Comparison of ENCODE assay signal across 18 cellular contexts in the genomic region with DNA sequence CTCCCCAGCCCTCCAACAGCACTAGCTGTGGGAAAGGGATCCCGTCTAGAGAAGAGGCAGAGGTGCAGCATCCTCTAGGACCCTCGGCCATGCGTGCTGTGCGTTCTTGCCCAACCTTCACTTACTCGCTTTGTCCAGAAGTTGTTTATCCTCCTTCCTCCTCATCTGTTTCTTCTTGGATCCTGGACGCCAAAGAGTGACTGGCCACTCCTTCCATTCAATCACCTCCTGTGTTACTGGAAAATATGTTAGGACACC.
A peak's percentile ranks its signal among the peaks of the same experiment; 100 is the strongest.
DNase-seq lines count a peak whose midpoint lies in the region; ATAC-seq and TF ChIP-seq lines count a peak whose summit lies in the region.
"Had no signal": no experiment of that assay in that cellular context is flagged by ENCODE, and none has a peak within 500 bp of the region (broad histone marks: within the 10 kb centered on the region; RNA-seq: fewer than 3 reads in every experiment).

No MANE protein-coding gene starts in this region.

- peaks cover 45% of the 10 kb centered on the region for H3K4me1 ChIP-seq in left ventricle myocardium inferior
- H3K4me1 ChIP-seq in psoas muscle = peaks cover 17% of the 10 kb centered on the region

- H3K36me3 ChIP-seq in left ventricle myocardium inferior = no peaks in the 10 kb centered on the region
- H3K36me3 ChIP-seq in psoas muscle (ENCODE audit: insufficient read depth in 1 of 2, low read depth in 1 of 2) = no peaks in the 10 kb centered on the region

- H3K4me3 ChIP-seq in left ventricle myocardium inferior (no peak overlapping the region), psoas muscle (no peak overlapping the region)
- H3K4me3 ChIP-seq: lung had no signal

- H3K9me3 Mint-ChIP-seq in activated CD4-positive, alpha-beta memory T cell treated with anti-CD3 and anti-CD28 coated beads for 36 hours = no peaks in the 10 kb centered on the region
- no peaks in the 10 kb centered on the region for H3K9me3 Mint-ChIP-seq in activated CD4-positive, alpha-beta memory T cell treated with anti-CD3 and anti-CD28 coated beads, Interleukin-2, amount 10 ng/mL, durations not matched to agents 7 days and 5 days
- peaks cover 11% of the 10 kb centered on the region for H3K9me3 Mint-ChIP-seq in type B pancreatic cell
- H3K9me3 Mint-ChIP-seq: activated naive CD4-positive, alpha-beta T cell treated with anti-CD3 and anti-CD28 coated beads, Interleukin-2, amount 50 U/mL, for 24 hours; natural killer cell had no signal

- CTCF ChIA-PET in activated CD4-positive, alpha-beta memory T cell treated with anti-CD3 and anti-CD28 coated beads for 36 hours (lab: Charles Lee) = interaction anchor here (0.8 to 0.9 kb wide), 2 partner anchors 62 to 137 kb away, joined by 3 to 4 read pairs; no protein-coding TSS in a partner anchor
- CTCF ChIA-PET in activated CD4-positive, alpha-beta memory T cell treated with anti-CD3 and anti-CD28 coated beads, Interleukin-2, amount 10 ng/mL, durations not matched to agents 7 days and 5 days (lab: Charles Lee) = no interaction called here

- no peaks in the 10 kb centered on the region for H3K27me3 Mint-ChIP-seq in activated CD4-positive, alpha-beta memory T cell treated with anti-CD3 and anti-CD28 coated beads for 36 hours
- no peaks in the 10 kb centered on the region for H3K27me3 Mint-ChIP-seq in activated CD4-positive, alpha-beta memory T cell treated with anti-CD3 and anti-CD28 coated beads, Interleukin-2, amount 10 ng/mL, durations not matched to agents 7 days and 5 days
- H3K27me3 Mint-ChIP-seq in type B pancreatic cell = no peaks in the 10 kb centered on the region
- H3K27me3 Mint-ChIP-seq: activated CD4-positive, alpha-beta T cell treated with anti-CD3 and anti-CD28 coated beads for 36 hours; activated naive CD4-positive, alpha-beta T cell treated with anti-CD3 and anti-CD28 coated beads, Interleukin-2, amount 50 U/mL, for 24 hours had no signal

- POLR2A ChIA-PET in activated CD4-positive, alpha-beta memory T cell treated with anti-CD3 and anti-CD28 coated beads for 36 hours (lab: Charles Lee) = no interaction called here
- POLR2A ChIA-PET in activated CD4-positive, alpha-beta memory T cell treated with anti-CD3 and anti-CD28 coated beads, Interleukin-2, amount 10 ng/mL, durations not matched to agents 7 days and 5 days (lab: Charles Lee) = no interaction called here

- H3K4me1 Mint-ChIP-seq in activated CD4-positive, alpha-beta memory T cell treated with anti-CD3 and anti-CD28 coated beads for 36 hours (ENCODE audit: low read depth) = peaks cover 3% of the 10 kb centered on the region
- H3K4me1 Mint-ChIP-seq in activated CD4-positive, alpha-beta memory T cell treated with anti-CD3 and anti-CD28 coated beads, Interleukin-2, amount 10 ng/mL, durations not matched to agents 7 days and 5 days = peaks cover 5% of the 10 kb centered on the region
- H3K4me1 Mint-ChIP-seq in type B pancreatic cell (ENCODE audit: unreplicated experiment) = peaks cover 45% of the 10 kb centered on the region

- TF ChIP-seq CTCF in left ventricle myocardium inferior (IDR thresholded peaks at IDR 0.05; ENCODE audit: borderline replicate concordance) = no peak
- no peak for TF ChIP-seq CTCF in psoas muscle (IDR thresholded peaks at IDR 0.05)
- TF ChIP-seq CTCF in type B pancreatic cell (conservative IDR thresholded peaks at IDR 0.05) = no peak

- intact Hi-C loops in activated CD4-positive, alpha-beta memory T cell treated with anti-CD3 and anti-CD28 coated beads for 36 hours (cut with micrococcal nuclease) = no loop called here
- intact Hi-C loops in left ventricle myocardium inferior (cut with micrococcal nuclease) = no loop called here
- intact Hi-C loops in psoas muscle (cut with DNase I) = loop anchor here in 1 of 2 donors (10.0 kb wide), 1 partner anchor 708 kb away; no protein-coding TSS in a partner anchor

- no peak overlapping the region for H3K27ac Mint-ChIP-seq in activated CD4-positive, alpha-beta memory T cell treated with anti-CD3 and anti-CD28 coated beads for 36 hours
- H3K27ac Mint-ChIP-seq in activated CD4-positive, alpha-beta memory T cell treated with anti-CD3 and anti-CD28 coated beads, Interleukin-2, amount 10 ng/mL, durations not matched to agents 7 days and 5 days = no peak overlapping the region
- H3K27ac Mint-ChIP-seq in type B pancreatic cell = peak overlapping the region; percentile 71
- H3K27ac Mint-ChIP-seq: activated CD4-positive, alpha-beta T cell treated with anti-CD3 and anti-CD28 coated beads for 36 hours; activated naive CD4-positive, alpha-beta T cell treated with anti-CD3 and anti-CD28 coated beads, Interleukin-2, amount 50 U/mL, for 24 hours; natural killer cell had no signal

- DNase-seq in activated CD4-positive, alpha-beta memory T cell treated with anti-CD3 and anti-CD28 coated beads for 36 hours = peak; percentile 2
- no peak for DNase-seq in activated CD4-positive, alpha-beta memory T cell treated with anti-CD3 and anti-CD28 coated beads, Interleukin-2, amount 10 ng/mL, durations not matched to agents 7 days and 5 days
- DNase-seq in left ventricle myocardium inferior (no peak), psoas muscle (no peak), type B pancreatic cell (ENCODE audit: extremely low spot score, unreplicated experiment) (no peak), NCI-H187 (lab: John Stamatoyannopoulos, UW) (no peak), GOT3 (lab: John Stamatoyannopoulos, UW) (no peak)
- DNase-seq: activated CD4-positive, alpha-beta T cell treated with anti-CD3 and anti-CD28 coated beads for 36 hours; dermis blood vessel endothelial cell; natural killer cell; NCI-H1092 treated with DMSO at 0.1 percent for 48 hours; NCI-H526 treated with DMSO at 0.1 percent for 48 hours had no signal

- no peaks in the 10 kb centered on the region for H3K27me3 ChIP-seq in left ventricle myocardium inferior (ENCODE audit: low read depth)
- no peaks in the 10 kb centered on the region for H3K27me3 ChIP-seq in psoas muscle (ENCODE audit: insufficient read depth in 3 of 3, low read length in 2 of 3)

- H3K9me3 ChIP-seq in left ventricle myocardium inferior (replicated peaks) = no peaks in the 10 kb centered on the region
- H3K9me3 ChIP-seq in psoas muscle = no peaks in the 10 kb centered on the region

- H3K36me3 Mint-ChIP-seq in activated CD4-positive, alpha-beta memory T cell treated with anti-CD3 and anti-CD28 coated beads for 36 hours = no peaks in the 10 kb centered on the region
- no peaks in the 10 kb centered on the region for H3K36me3 Mint-ChIP-seq in activated CD4-positive, alpha-beta memory T cell treated with anti-CD3 and anti-CD28 coated beads, Interleukin-2, amount 10 ng/mL, durations not matched to agents 7 days and 5 days (ENCODE audit: low read depth)
- peaks cover 9% of the 10 kb centered on the region for H3K36me3 Mint-ChIP-seq in type B pancreatic cell
- H3K36me3 Mint-ChIP-seq: activated naive CD4-positive, alpha-beta T cell treated with anti-CD3 and anti-CD28 coated beads, Interleukin-2, amount 50 U/mL, for 24 hours; natural killer cell had no signal

- no peak overlapping the region for H3K4me3 Mint-ChIP-seq in activated CD4-positive, alpha-beta memory T cell treated with anti-CD3 and anti-CD28 coated beads for 36 hours
- H3K4me3 Mint-ChIP-seq in activated CD4-positive, alpha-beta memory T cell treated with anti-CD3 and anti-CD28 coated beads, Interleukin-2, amount 10 ng/mL, durations not matched to agents 7 days and 5 days = no peak overlapping the region
- H3K4me3 Mint-ChIP-seq in type B pancreatic cell = no peak overlapping the region
- H3K4me3 Mint-ChIP-seq: activated CD4-positive, alpha-beta T cell treated with anti-CD3 and anti-CD28 coated beads for 36 hours; activated naive CD4-positive, alpha-beta T cell treated with anti-CD3 and anti-CD28 coated beads, Interleukin-2, amount 50 U/mL, for 24 hours; natural killer cell had no signal

- whole genome bisulfite sequencing in psoas muscle, 3 donors = 86 to 93% (median 91%) methylated on average over 6 of the region's 6 CpGs

- peak overlapping the region; percentile 55 for H3K27ac ChIP-seq in left ventricle myocardium inferior (replicated peaks)
- peak overlapping the region; percentile 36 for H3K27ac ChIP-seq in psoas muscle
- H3K27ac ChIP-seq: 22Rv1, epithelial cell of prostate had no signal

- ATAC-seq in psoas muscle (no peak), HG03097 (IDR thresholded peaks at IDR 0.05; ENCODE audit: low FRiP score, unreplicated experiment) (no peak)
- ATAC-seq: activated CD4-positive, alpha-beta T cell treated with anti-CD3 and anti-CD28 coated beads for 36 hours; natural killer cell; SK-N-SH treated with all-trans-retinoic acid at 6 μM for 48 hours had no signal
